ENCODE assay signal across 21 cellular contexts in the genomic region with DNA sequence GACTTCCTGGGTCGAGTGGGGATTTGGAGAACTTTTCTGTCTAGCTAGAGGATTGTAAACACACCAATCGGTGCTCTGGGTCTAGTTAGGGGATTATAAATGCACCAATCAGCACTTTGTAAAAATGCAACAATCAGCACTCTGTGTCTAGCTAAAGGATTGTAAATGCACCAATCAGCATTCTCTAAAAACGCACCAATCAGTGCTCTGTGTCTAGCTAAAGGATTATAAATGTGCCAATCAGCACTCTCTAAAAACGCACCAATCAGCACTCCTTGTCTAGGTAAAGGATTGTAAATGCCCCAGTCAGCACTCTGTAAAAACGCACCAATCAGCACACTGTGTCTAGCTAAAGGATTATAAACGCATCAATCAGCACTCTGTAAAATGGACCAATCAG.
DNase-seq lines count a peak whose midpoint lies in the region; ATAC-seq and TF ChIP-seq lines count a peak whose summit lies in the region.
"Had no signal": no experiment of that assay in that cellular context is flagged by ENCODE, and none has a peak within 500 bp of the region (broad histone marks: within the 10 kb centered on the region; RNA-seq: fewer than 3 reads in every experiment).

No MANE protein-coding gene starts in this region.

- no peak for ATAC-seq in WTC11
- ATAC-seq in GM19463 (IDR thresholded peaks at IDR 0.05; ENCODE audit: unreplicated experiment): no peak
- ATAC-seq: GM12878, GM23338 had no signal

- no peaks in the 10 kb centered on the region for H3K4me1 Mint-ChIP-seq in WTC11
- H3K4me1 Mint-ChIP-seq: CD14-positive monocyte; CD8-positive, alpha-beta memory T cell; GM23338 had no signal

- no peaks in the 10 kb centered on the region for H3K4me1 ChIP-seq in prostate gland (replicated peaks)
- H3K4me1 ChIP-seq: BE2C had no signal

- H3K27me3 Mint-ChIP-seq in WTC11 (ENCODE audit: low read depth): no peaks in the 10 kb centered on the region
- H3K27me3 Mint-ChIP-seq: CD4-positive, alpha-beta T cell; CD8-positive, alpha-beta memory T cell had no signal

- TF ChIP-seq POLR2A in prostate gland (IDR thresholded peaks at IDR 0.05): no peak

- H3K9me3 ChIP-seq in prostate gland: no peaks in the 10 kb centered on the region
- H3K9me3 ChIP-seq: BE2C had no signal

- POLR2A ChIA-PET in WTC11 (lab: Charles Lee): no interaction called here

- no peak overlapping the region for H3K27ac Mint-ChIP-seq in WTC11
- H3K27ac Mint-ChIP-seq: CD4-positive, alpha-beta T cell; CD8-positive, alpha-beta memory T cell; GM23338; H9; HFFc6 had no signal

- no peaks in the 10 kb centered on the region for H3K27me3 ChIP-seq in prostate gland (replicated peaks; ENCODE audit: insufficient read depth)
- H3K27me3 ChIP-seq: BE2C; BLaER1 treated with 17β-estradiol and CSF1 and Interleukin-3, amounts not matched to agents 10 nM and 100 nM had no signal

- H3K36me3 Mint-ChIP-seq in WTC11: no peaks in the 10 kb centered on the region
- H3K36me3 Mint-ChIP-seq: CD14-positive monocyte; CD8-positive, alpha-beta memory T cell had no signal

- H3K4me3 Mint-ChIP-seq in WTC11: no peak overlapping the region
- H3K4me3 Mint-ChIP-seq: CD14-positive monocyte; CD4-positive, alpha-beta T cell; CD8-positive, alpha-beta memory T cell; GM23338; H9; HFFc6 had no signal

- peaks cover 30% of the 10 kb centered on the region for H3K9me3 Mint-ChIP-seq in WTC11

- H3K36me3 ChIP-seq in prostate gland: no peaks in the 10 kb centered on the region
- H3K36me3 ChIP-seq: BE2C; BLaER1 treated with 17β-estradiol and CSF1 and Interleukin-3, amounts not matched to agents 10 nM and 100 nM had no signal

- DNase-seq in DMS53 (lab: John Stamatoyannopoulos, UW) (peak; percentile 5), DMS53 treated with DMSO at 0.1 percent for 48 hours (lab: John Stamatoyannopoulos, UW; ENCODE audit: unreplicated experiment) (no peak), HT1080 (ENCODE audit: low read depth) (peak; percentile 13), WTC11 (ENCODE audit: low spot score) (no peak), prostate gland (ENCODE audit: low spot score) (no peak), GM10266 (ENCODE audit: extremely low spot score) (no peak)
- DNase-seq: ACHN; AML-193; BE2C; CD4-positive, alpha-beta T cell; CD8-positive, alpha-beta memory T cell; DMS 273 treated with DMSO at 0.1 percent for 48 hours; DND-41; H9; HFFc6 had no signal

- CTCF ChIA-PET in WTC11 (lab: Charles Lee): no interaction called here

- no peak overlapping the region for H3K27ac ChIP-seq in prostate gland
- H3K27ac ChIP-seq: 22Rv1 had no signal

- no peak for TF ChIP-seq CTCF in WTC11 (IDR thresholded peaks at IDR 0.05)
- TF ChIP-seq CTCF in prostate gland (IDR thresholded peaks at IDR 0.05): no peak
- TF ChIP-seq CTCF in GM10266 (IDR thresholded peaks at IDR 0.05; ENCODE audit: control insufficient read depth, insufficient read depth, low read depth, missing control alignments): no peak

- no peak overlapping the region for H3K4me3 ChIP-seq in prostate gland
- H3K4me3 ChIP-seq: BLaER1 treated with 17β-estradiol and CSF1 and Interleukin-3, amounts not matched to agents 10 nM and 100 nM; GM12878; GM23338 had no signal

- intact Hi-C loops in prostate gland (cut with DNase I): no loop called here

- WGBS in prostate gland: 95% methylated on average over 6 of the region's 6 CpGs

TF ChIP-seq in WTC11, 78 proteins besides CTCF, POLR2A, EP300 and RAD21:
- TF ChIP-seq CBFB (CRISPR knock-in tag; IDR thresholded peaks at IDR 0.05; ENCODE audit: low read depth) (no peak), ATF6 (CRISPR knock-in tag; IDR thresholded peaks at IDR 0.05) (no peak), ESRRA (CRISPR knock-in tag; IDR thresholded peaks at IDR 0.05; ENCODE audit: borderline replicate concordance) (no peak), NFYB (CRISPR knock-in tag; conservative IDR thresholded peaks at IDR 0.05; ENCODE audit: low read depth) (0 out of 2 replicates have a peak, but pooled peaks have one; percentile 10), PRRX2 (CRISPR knock-in tag; IDR thresholded peaks at IDR 0.05) (no peak), TP53 (CRISPR knock-in tag; IDR thresholded peaks at IDR 0.05) (no peak), ARID4B (CRISPR knock-in tag; IDR thresholded peaks at IDR 0.05; ENCODE audit: borderline replicate concordance) (no peak), E2F5 (CRISPR knock-in tag; IDR thresholded peaks at IDR 0.05) (no peak)

Comparison
In these comparisons a context has a peak if more than half of its experiments do, and no peak if none do; other contexts are left out.
1. DNase-seq: peak in DMS53 (single experiment) and HT1080 (single experiment); none in DMS53 treated with DMSO at 0.1 percent for 48 hours (single experiment), WTC11 (single experiment), prostate gland (single experiment) and GM10266 (single experiment).